8 cellular contexts compared by ENCODE assay signal in genomic region chr1:233240839-233241682, GRCh38. TPM values are rescaled to one million over a fixed set of nuclear protein-coding genes. Genes with fewer than 3 reads are reported as not detected.
DNase-seq lines count a peak whose midpoint lies in the region; ATAC-seq and TF ChIP-seq lines count a peak whose summit lies in the region.

No MANE protein-coding gene starts in this region.

- peak; percentile 23 for DNase-seq in NCI-H748 (lab: John Stamatoyannopoulos, UW; ENCODE audit: unreplicated experiment)
- no peak for DNase-seq in NCI-H748 treated with DMSO at 0.1 percent for 48 hours (lab: John Stamatoyannopoulos, UW)
- DNase-seq in SJCRH30 = peak; percentile 14 to 56
- DNase-seq in esophagus muscularis mucosa (ENCODE audit: extremely low spot score) = peak; percentile 91
- DNase-seq in naive thymus-derived CD4-positive, alpha-beta T cell = peak in 4 of 9 donors; percentile 17 to 33 (median 22)
- no peak for DNase-seq in GF-D8 (lab: John Stamatoyannopoulos, UW)

- no peak overlapping the region for H3K27ac ChIP-seq in SJCRH30
- H3K27ac ChIP-seq in esophagus muscularis mucosa (replicated peaks in 1 of 4) = no peak overlapping the region
- no peak overlapping the region for H3K27ac ChIP-seq in naive thymus-derived CD4-positive, alpha-beta T cell (ENCODE audit: low read depth, low read length)

- 46% methylated on average over 8 of the region's 8 CpGs for WGBS in esophagus muscularis mucosa

- H3K36me3 Mint-ChIP-seq in naive thymus-derived CD4-positive, alpha-beta T cell = peaks cover 4 to 25% (median 10%) of the 10 kb centered on the region in 5 donors

- H3K36me3 ChIP-seq in SJCRH30 (no peaks in the 10 kb centered on the region), esophagus muscularis mucosa (no peaks in the 10 kb centered on the region)
- H3K36me3 ChIP-seq in naive thymus-derived CD4-positive, alpha-beta T cell (ENCODE audit: control insufficient read depth in 2 of 3, insufficient read depth in 3 of 3, low read length in 3 of 3) = peaks cover 0 to 3% (median 0%) of the 10 kb centered on the region in 3 experiments

- TF ChIP-seq EP300 in esophagus muscularis mucosa (IDR thresholded peaks at IDR 0.05) = no peak

- intact Hi-C loops in esophagus muscularis mucosa (cut with DNase I) = loop anchor here (5.0 kb wide), 1 partner anchor 604 kb away; no protein-coding TSS in a partner anchor
- intact Hi-C loops in naive thymus-derived CD4-positive, alpha-beta T cell (cut with micrococcal nuclease) = loop anchor here (1.0 to 10.0 kb wide), 4 partner anchors 606 to 1376 kb away; partner anchors contain the start of gene SIPA1L2 (in 1 of the 2)

- ATAC-seq in HG02973 (IDR thresholded peaks at IDR 0.05; ENCODE audit: unreplicated experiment) (peak; percentile 70), HG03025 (IDR thresholded peaks at IDR 0.05; ENCODE audit: low FRiP score, unreplicated experiment) (no peak)
- peak; percentile 69 for ATAC-seq in naive thymus-derived CD4-positive, alpha-beta T cell

- H3K9me3 ChIP-seq in SJCRH30 (replicated peaks) = no peaks in the 10 kb centered on the region
- H3K9me3 ChIP-seq in esophagus muscularis mucosa = no peaks in the 10 kb centered on the region
- H3K9me3 ChIP-seq in naive thymus-derived CD4-positive, alpha-beta T cell (ENCODE audit: control insufficient read depth in 2 of 3, low read length in 3 of 3) = no peaks in the 10 kb centered on the region

- no peak for TF ChIP-seq POLR2A in esophagus muscularis mucosa (IDR thresholded peaks at IDR 0.05; ENCODE audit: low read depth)

- peak; percentile 67 to 81 (median 76) for TF ChIP-seq CTCF in esophagus muscularis mucosa (IDR thresholded peaks at IDR 0.05)

- POLR2A ChIA-PET in naive thymus-derived CD4-positive, alpha-beta T cell (lab: Charles Lee) = no interaction called here

- no peak overlapping the region for H3K4me3 Mint-ChIP-seq in naive thymus-derived CD4-positive, alpha-beta T cell

- CTCF ChIA-PET in naive thymus-derived CD4-positive, alpha-beta T cell (lab: Charles Lee) = no interaction called here

- H3K27me3 ChIP-seq in SJCRH30 = no peaks in the 10 kb centered on the region
- no peaks in the 10 kb centered on the region for H3K27me3 ChIP-seq in esophagus muscularis mucosa
- no peaks in the 10 kb centered on the region for H3K27me3 ChIP-seq in naive thymus-derived CD4-positive, alpha-beta T cell (ENCODE audit: control insufficient read depth in 2 of 2, insufficient read depth in 2 of 2, low read length in 2 of 2)

- H3K4me1 ChIP-seq in SJCRH30 (no peaks in the 10 kb centered on the region), esophagus muscularis mucosa (peaks cover 0 to 9% (median 0%) of the 10 kb centered on the region in 4 donors)
- no peaks in the 10 kb centered on the region for H3K4me1 ChIP-seq in naive thymus-derived CD4-positive, alpha-beta T cell (ENCODE audit: control insufficient read depth in 2 of 2, insufficient read depth in 2 of 2, low read length in 2 of 2)

- H3K4me3 ChIP-seq in SJCRH30 (no peak overlapping the region), esophagus muscularis mucosa (peak overlapping the region in 1 of 4 donors; percentile 41)
- no peak overlapping the region for H3K4me3 ChIP-seq in naive thymus-derived CD4-positive, alpha-beta T cell (ENCODE audit: low read length)

- H3K4me1 Mint-ChIP-seq in naive thymus-derived CD4-positive, alpha-beta T cell = peaks cover 0 to 19% (median 0%) of the 10 kb centered on the region in 7 donors

- no peaks in the 10 kb centered on the region for H3K9me3 Mint-ChIP-seq in naive thymus-derived CD4-positive, alpha-beta T cell

- no peak overlapping the region for H3K27ac Mint-ChIP-seq in naive thymus-derived CD4-positive, alpha-beta T cell

- no peaks in the 10 kb centered on the region for H3K27me3 Mint-ChIP-seq in naive thymus-derived CD4-positive, alpha-beta T cell

RNA-seq across cellular contexts. Expression of gene PCNX2, which starts 54.5 kb away (rescaled TPM):
- 3.5 and 4.5 TPM in 2 replicates for total RNA-seq in SJCRH30 (2014; rRNA removed; shearing (Covaris generic))
- total RNA-seq in esophagus muscularis mucosa = 10 to 100 TPM in 1 of 4 donors, 1 to 10 TPM in 3; 5.7 to 23.3 (median 7.9) TPM
- total RNA-seq in naive thymus-derived CD4-positive, alpha-beta T cell = 10 to 100 TPM; 43.0 to 61.8 (median 46.8) TPM
- 1 to 10 TPM; 4.1 to 5.3 TPM for polyA plus RNA-seq in naive thymus-derived CD4-positive, alpha-beta T cell

Comparison
In these comparisons a context has a peak if more than half of its experiments do, and no peak if none do; other contexts are left out.
1. DNase-seq: peak in NCI-H748 (single experiment), SJCRH30 (2 of 2) and esophagus muscularis mucosa (single experiment); none in NCI-H748 treated with DMSO at 0.1 percent for 48 hours (single experiment) and GF-D8 (single experiment).